ENCODE assay signal across 8 cellular contexts in the genomic region with DNA sequence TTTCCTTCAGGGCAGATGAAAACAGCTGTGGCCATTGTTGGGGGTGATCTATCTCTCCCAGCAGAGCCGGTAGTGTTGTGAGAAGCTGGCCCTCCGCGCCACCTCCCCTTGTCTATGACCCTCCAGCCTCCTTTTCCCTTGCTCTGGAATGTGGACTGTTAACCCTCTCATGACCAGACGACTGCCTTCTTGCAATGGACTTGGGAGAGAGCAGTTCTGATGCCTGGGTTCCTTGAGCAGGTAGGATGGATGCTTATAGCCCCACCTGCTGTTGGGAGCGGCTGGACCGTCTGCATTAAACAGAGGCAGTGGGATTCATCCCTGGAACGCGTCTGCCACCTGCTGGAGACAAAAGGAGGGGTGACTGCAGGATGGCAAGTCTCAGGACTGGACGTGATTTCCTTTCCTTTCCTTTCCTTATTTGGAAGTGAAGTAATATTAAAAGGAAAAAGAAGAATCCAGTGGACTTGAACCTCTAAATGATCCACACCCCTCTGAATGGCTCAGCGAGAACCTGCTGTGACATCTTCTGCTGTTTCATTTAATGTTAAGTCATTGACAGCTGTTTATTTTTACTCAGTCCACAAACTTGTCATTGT. TPM values are rescaled to one million over a fixed set of nuclear protein-coding genes. Genes with fewer than 3 reads are reported as not detected.
DNase-seq lines count a peak whose midpoint lies in the region; ATAC-seq and TF ChIP-seq lines count a peak whose summit lies in the region.

No MANE protein-coding gene starts in this region.

- intact Hi-C loops in activated CD4-positive, alpha-beta T cell treated with anti-CD3 and anti-CD28 coated beads for 36 hours (cut with DNase I, micrococcal nuclease) = loop anchor here (1.0 to 5.0 kb wide), 3 partner anchors 66 to 184 kb away; no protein-coding TSS in a partner anchor
- intact Hi-C loops in left colon (cut with DNase I, micrococcal nuclease) = no loop called here

- no peaks in the 10 kb centered on the region for H3K4me1 Mint-ChIP-seq in activated CD4-positive, alpha-beta T cell treated with anti-CD3 and anti-CD28 coated beads for 36 hours

- TF ChIP-seq CTCF in choroid plexus epithelial cell (conservative IDR thresholded peaks at IDR 0.05; ENCODE audit: low read depth, low read length) = peak; percentile 100

- DNase-seq in COR-L47 (lab: John Stamatoyannopoulos, UW) (peak; percentile 83), NCI-H524 (lab: John Stamatoyannopoulos, UW) (peak; percentile 88 to 92), choroid plexus epithelial cell (ENCODE audit: low read depth) (peak; percentile 97), left colon (peak; percentile 88 to 97)
- peak; percentile 96 for DNase-seq in activated CD4-positive, alpha-beta T cell treated with anti-CD3 and anti-CD28 coated beads for 36 hours
- DNase-seq in stimulated activated CD4-positive, alpha-beta T cell treated with anti-CD3 and anti-CD28 coated beads, Interleukin-2, amount 100 ng/mL, for 48 hours = peak; percentile 92 to 97

- H3K27me3 Mint-ChIP-seq in activated CD4-positive, alpha-beta T cell treated with anti-CD3 and anti-CD28 coated beads for 36 hours = peaks cover 19% of the 10 kb centered on the region

- no peaks in the 10 kb centered on the region for H3K36me3 Mint-ChIP-seq in activated CD4-positive, alpha-beta T cell treated with anti-CD3 and anti-CD28 coated beads for 36 hours (ENCODE audit: low read depth)

- H3K4me3 ChIP-seq in choroid plexus epithelial cell (ENCODE audit: low read depth, low read length) = no peak overlapping the region

- no peak overlapping the region for H3K4me3 Mint-ChIP-seq in activated CD4-positive, alpha-beta T cell treated with anti-CD3 and anti-CD28 coated beads for 36 hours

- no peak overlapping the region for H3K27ac Mint-ChIP-seq in activated CD4-positive, alpha-beta T cell treated with anti-CD3 and anti-CD28 coated beads for 36 hours

- POLR2A ChIA-PET in activated CD4-positive, alpha-beta T cell treated with anti-CD3 and anti-CD28 coated beads for 36 hours (lab: Charles Lee) = no interaction called here

- CTCF ChIA-PET in activated CD4-positive, alpha-beta T cell treated with anti-CD3 and anti-CD28 coated beads for 36 hours (lab: Charles Lee) = interaction anchor here (0.6 to 19.2 kb wide), 33 partner anchors 9 to 221 kb away, joined by 3 to 473 read pairs (median 4); no protein-coding TSS in a partner anchor

- ATAC-seq in HG03280 (IDR thresholded peaks at IDR 0.05; ENCODE audit: unreplicated experiment) (peak; percentile 58), left colon (peak; percentile 97), GM21619 (IDR thresholded peaks at IDR 0.05; ENCODE audit: unreplicated experiment) (no peak)
- ATAC-seq in activated CD4-positive, alpha-beta T cell treated with anti-CD3 and anti-CD28 coated beads for 36 hours = peak; percentile 97

- no peaks in the 10 kb centered on the region for H3K9me3 Mint-ChIP-seq in activated CD4-positive, alpha-beta T cell treated with anti-CD3 and anti-CD28 coated beads for 36 hours (ENCODE audit: low read depth)

RNA-seq across cellular contexts. Expression of gene SOST, which starts 1.8 kb away (rescaled TPM):
- total RNA-seq in activated CD4-positive, alpha-beta T cell treated with anti-CD3 and anti-CD28 coated beads for 36 hours = not detected
- total RNA-seq in left colon = not detected

RNA-seq across cellular contexts. Expression of gene DUSP3, which starts 18.4 kb away (rescaled TPM):
- 10 to 100 TPM; 23.4 to 24.8 TPM for total RNA-seq in activated CD4-positive, alpha-beta T cell treated with anti-CD3 and anti-CD28 coated beads for 36 hours
- total RNA-seq in left colon = 10 to 100 TPM; 47.3 to 85.2 TPM

RNA-seq across cellular contexts. Expression of gene CFAP97D1, which starts 19.9 kb away (rescaled TPM):
- total RNA-seq in activated CD4-positive, alpha-beta T cell treated with anti-CD3 and anti-CD28 coated beads for 36 hours = not detected
- not detected for total RNA-seq in left colon

Comparison
In these comparisons a context has a peak if more than half of its experiments do, and no peak if none do; other contexts are left out.
1. intact Hi-C loops: an anchor here in activated CD4-positive, alpha-beta T cell treated with anti-CD3 and anti-CD28 coated beads for 36 hours (1.0 to 5.0 kb wide); none called in left colon.